ENCODE assay signal across 13 cellular contexts in genomic region chr17:16243811-16244567, GRCh38. TPM values are rescaled to one million over a fixed set of nuclear protein-coding genes. Genes with fewer than 3 reads are reported as not detected.
DNase-seq lines count a peak whose midpoint lies in the region; TF ChIP-seq lines count a peak whose summit lies in the region.
"Had no signal": no experiment of that assay in that cellular context is flagged by ENCODE, and none has a peak within 500 bp of the region (broad histone marks: within the 10 kb centered on the region; RNA-seq: fewer than 3 reads in every experiment).

No MANE protein-coding gene starts in this region.

- no peaks in the 10 kb centered on the region for H4K20me1 ChIP-seq in smooth muscle cell (ENCODE audit: low read depth)

- intact Hi-C loops in colonic mucosa (cut with DNase I) = no loop called here

- no peaks in the 10 kb centered on the region for H3K9me3 Mint-ChIP-seq in nephron

- peaks cover 11% of the 10 kb centered on the region for H3K36me3 Mint-ChIP-seq in nephron (ENCODE audit: low read depth)

- no peak for TF ChIP-seq CTCF in colonic mucosa (IDR thresholded peaks at IDR 0.05)
- TF ChIP-seq CTCF in nephron (IDR thresholded peaks at IDR 0.05; ENCODE audit: unreplicated experiment in 3 of 3) = no peak
- no peak for TF ChIP-seq CTCF in smooth muscle cell (IDR thresholded peaks at IDR 0.05; ENCODE audit: borderline replicate concordance, insufficient read depth, poor library complexity, severe bottlenecking)

- peaks cover 10% of the 10 kb centered on the region for H3F3A ChIP-seq in smooth muscle cell (ENCODE audit: low read depth)

- WGBS in smooth muscle cell (ENCODE audit: low lambda C conversion rate) = 61% methylated on average over 9 of the region's 9 CpGs

- no peaks in the 10 kb centered on the region for H3K9me3 ChIP-seq in colonic mucosa
- H3K9me3 ChIP-seq in smooth muscle cell (replicated peaks; ENCODE audit: low read depth) = no peaks in the 10 kb centered on the region
- H3K9me3 ChIP-seq: BLaER1 treated with 17β-estradiol and CSF1 and Interleukin-3, amounts not matched to agents 10 nM and 100 nM; lower lobe of right lung had no signal

- peaks cover 3% of the 10 kb centered on the region for H3K79me2 ChIP-seq in smooth muscle cell (ENCODE audit: low read depth)

- H3K27ac Mint-ChIP-seq in nephron = peak overlapping the region in 2 of 3 experiments; percentile 32 to 92
- H3K27ac Mint-ChIP-seq: T-helper 17 cell had no signal

- no peaks in the 10 kb centered on the region for H3K4me1 Mint-ChIP-seq in nephron

- no peak overlapping the region for H3K4me3 Mint-ChIP-seq in nephron
- H3K4me3 Mint-ChIP-seq: T-helper 17 cell had no signal

- H2AFZ ChIP-seq in smooth muscle cell (ENCODE audit: low read depth) = no peak overlapping the region

- H3K9ac ChIP-seq in colonic mucosa (ENCODE audit: low read depth in 2 of 2, low read length in 2 of 2) (no peak overlapping the region), smooth muscle cell (ENCODE audit: low read depth) (no peak overlapping the region)
- H3K9ac ChIP-seq: BLaER1 treated with 17β-estradiol and CSF1 and Interleukin-3, amounts not matched to agents 10 nM and 100 nM had no signal

- H3K4me2 ChIP-seq in smooth muscle cell = no peak overlapping the region

- H3K36me3 ChIP-seq in colonic mucosa (no peaks in the 10 kb centered on the region), smooth muscle cell (ENCODE audit: low read depth) (no peaks in the 10 kb centered on the region)
- H3K36me3 ChIP-seq: lower lobe of right lung had no signal

- H3K27me3 ChIP-seq in colonic mucosa = no peaks in the 10 kb centered on the region
- H3K27me3 ChIP-seq in smooth muscle cell (ENCODE audit: low read depth) = no peaks in the 10 kb centered on the region
- H3K27me3 ChIP-seq: BLaER1 treated with 17β-estradiol and CSF1 and Interleukin-3, amounts not matched to agents 10 nM and 100 nM; foreskin keratinocyte had no signal

- no peaks in the 10 kb centered on the region for H3K27me3 Mint-ChIP-seq in nephron (ENCODE audit: low read depth)
- H3K27me3 Mint-ChIP-seq: T-helper 17 cell had no signal

- H3K4me3 ChIP-seq in colonic mucosa (no peak overlapping the region), smooth muscle cell (no peak overlapping the region)
- H3K4me3 ChIP-seq: BLaER1 treated with 17β-estradiol and CSF1 and Interleukin-3, amounts not matched to agents 10 nM and 100 nM; lower lobe of right lung had no signal

- H3K27ac ChIP-seq in colonic mucosa (no peak overlapping the region), smooth muscle cell (ENCODE audit: low read depth) (no peak overlapping the region)
- H3K27ac ChIP-seq: BLaER1 treated with 17β-estradiol and CSF1 and Interleukin-3, amounts not matched to agents 10 nM and 100 nM; foreskin keratinocyte; lower lobe of right lung had no signal

- H3K4me1 ChIP-seq in colonic mucosa = no peaks in the 10 kb centered on the region
- no peaks in the 10 kb centered on the region for H3K4me1 ChIP-seq in smooth muscle cell (ENCODE audit: low read depth)
- H3K4me1 ChIP-seq: foreskin keratinocyte, lower lobe of right lung had no signal

- DNase-seq in ELR (ENCODE audit: low read depth) (peak; percentile 25), HT-29 (ENCODE audit: low spot score) (peak; percentile 12), colonic mucosa (peak; percentile 55), NCI-H1092 (lab: John Stamatoyannopoulos, UW) (no peak), smooth muscle cell (lab: John Stamatoyannopoulos, UW; ENCODE audit: unreplicated experiment) (no peak), 8988T (no peak)
- DNase-seq: foreskin keratinocyte, lower lobe of right lung, Right ventricle myocardium superior, substantia nigra, T-helper 17 cell had no signal

RNA-seq across cellular contexts. Expression of gene PIGL, which starts 27.0 kb away (rescaled TPM):
- total RNA-seq in HT-29 (2014; rRNA removed; shearing (Covaris generic)) = 17.0 and 20.9 TPM in 2 replicates
- total RNA-seq in colonic mucosa (10 to 100 TPM; 24.7 to 25.4 TPM), smooth muscle cell (33.5 and 56.0 TPM in 2 replicates)
- polyA plus RNA-seq in smooth muscle cell = 20.2 and 30.1 TPM in 2 replicates

RNA-seq across cellular contexts. Expression of gene NCOR1, which starts 28.7 kb away (rescaled TPM):
- total RNA-seq in HT-29 (2014; rRNA removed; shearing (Covaris generic)) = 67.7 and 72.4 TPM in 2 replicates
- 100 to 1,000 TPM; 190 to 233 TPM for total RNA-seq in colonic mucosa
- total RNA-seq in smooth muscle cell = 87.9 and 119 TPM in 2 replicates
- 79.1 and 105 TPM in 2 replicates for polyA plus RNA-seq in smooth muscle cell

Comparison
In these comparisons a context has a peak if more than half of its experiments do, and no peak if none do; other contexts are left out.
1. DNase-seq: peak in ELR (single experiment), HT-29 (single experiment) and colonic mucosa (single experiment); none in NCI-H1092 (single experiment), smooth muscle cell (single experiment) and 8988T (single experiment).